Comparison of ENCODE assay signal across 8 cellular contexts in the genomic region with DNA sequence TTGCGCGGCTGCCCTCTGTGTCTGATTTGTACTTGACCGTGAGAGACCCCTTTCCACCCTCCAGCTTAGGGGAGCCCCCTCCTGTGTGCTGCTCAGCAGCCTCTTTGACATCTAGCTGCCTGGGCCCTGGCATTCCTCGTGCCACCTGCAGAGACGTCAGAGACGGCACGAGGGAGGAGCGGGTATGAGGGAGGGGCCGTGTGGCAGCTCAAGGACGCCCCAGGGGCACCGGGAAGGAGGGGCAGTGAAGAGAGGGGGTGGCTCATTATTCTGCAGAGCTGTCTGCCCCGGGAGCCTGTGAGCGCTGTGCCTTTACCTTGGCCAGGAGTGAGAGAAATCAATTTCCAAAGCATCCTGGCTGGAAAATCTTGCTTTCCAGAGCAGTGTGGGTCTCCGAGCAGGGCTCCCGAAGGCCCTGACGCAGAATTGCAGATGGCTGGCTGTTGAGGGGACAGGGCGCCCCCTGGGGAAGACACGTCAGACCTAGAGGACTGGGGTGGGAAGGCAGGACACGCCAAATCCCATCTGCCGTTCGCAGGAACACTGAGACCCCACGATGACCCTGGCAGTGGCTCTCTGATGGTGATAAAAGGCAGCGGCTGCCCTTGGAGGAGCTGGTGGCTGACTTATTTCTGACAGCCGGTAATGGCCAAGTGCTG.
A peak's percentile ranks its signal among the peaks of the same experiment; 100 is the strongest.
DNase-seq lines count a peak whose midpoint lies in the region; ATAC-seq and TF ChIP-seq lines count a peak whose summit lies in the region.
"Not testable (repeated sequence)": the region's sequence is repeated elsewhere in the genome, so short reads cannot be mapped to it uniquely, and the experiment has no call there.

No MANE protein-coding gene starts in this region.

- H4K20me1 ChIP-seq in GM23338 (replicated peaks; ENCODE audit: insufficient read depth) = not testable (repeated sequence)

- not testable (repeated sequence) for H2AFZ ChIP-seq in GM23338

- not testable (repeated sequence) for H3K4me3 Mint-ChIP-seq in GM23338, WTC11

- H3K4me1 Mint-ChIP-seq in GM23338, WTC11: not testable (repeated sequence)

- H3K36me3 Mint-ChIP-seq in GM23338 (ENCODE audit: low read depth); WTC11: not testable (repeated sequence)

- H3K4me1 ChIP-seq in GM23338 (ENCODE audit: insufficient read depth); body of pancreas; heart right ventricle; left lung; lower lobe of right lung; upper lobe of right lung: not testable (repeated sequence)

- not testable (repeated sequence) for H3K9me3 Mint-ChIP-seq in GM23338, WTC11

- no CpG with 5 or more reads among the region's 24 CpGs for WGBS in body of pancreas, 2 donors
- WGBS in heart right ventricle, 2 donors = no CpG with 5 or more reads among the region's 24 CpGs

- not testable (repeated sequence) for H3K27me3 ChIP-seq in GM23338 (ENCODE audit: insufficient read depth); body of pancreas; heart right ventricle; left lung; lower lobe of right lung (ENCODE audit: low read depth); upper lobe of right lung

- not testable (repeated sequence) for H3K27me3 Mint-ChIP-seq in GM23338 (ENCODE audit: insufficient read depth, low read depth, poor library complexity); WTC11 (ENCODE audit: low read depth)

- POLR2A ChIA-PET in WTC11 (lab: Charles Lee) = not testable (repeated sequence)

- not testable (repeated sequence) for H3K4me3 ChIP-seq in GM23338, body of pancreas, heart right ventricle, left lung, lower lobe of right lung, upper lobe of right lung

- H3K9me3 ChIP-seq in body of pancreas, heart right ventricle, left lung, lower lobe of right lung, upper lobe of right lung: not testable (repeated sequence)

- H3K27ac Mint-ChIP-seq in GM23338, WTC11: not testable (repeated sequence)

- CTCF ChIA-PET in WTC11 (lab: Charles Lee) = not testable (repeated sequence)

- not testable (repeated sequence) for H3K27ac ChIP-seq in GM23338 (ENCODE audit: low read depth); body of pancreas; heart right ventricle; left lung; lower lobe of right lung; upper lobe of right lung

- H3K4me2 ChIP-seq in GM23338 = not testable (repeated sequence)

- H3F3A ChIP-seq in GM23338 (replicated peaks; ENCODE audit: low read depth) = not testable (repeated sequence)

- peak; percentile 56 for ATAC-seq in GM23338
- ATAC-seq in WTC11 = peak; percentile 42
- peak; percentile 63 for ATAC-seq in body of pancreas
- peak; percentile 25 for ATAC-seq in Right ventricle myocardium superior (ENCODE audit: poor library complexity)
- ATAC-seq in heart right ventricle = peak in 5 of 8 donors; percentile 6 to 36 (median 11)
- ATAC-seq in left lung = peak; percentile 37
- peak; percentile 31 to 50 for ATAC-seq in lower lobe of right lung
- peak; percentile 35 for ATAC-seq in upper lobe of right lung

- not testable (repeated sequence) for TF ChIP-seq POLR2A in body of pancreas (IDR thresholded peaks at IDR 0.05)

- H3K36me3 ChIP-seq in GM23338 (ENCODE audit: insufficient read depth); body of pancreas (replicated peaks in 1 of 2; ENCODE audit: insufficient read depth in 1 of 2, low read depth in 2 of 2); heart right ventricle; left lung; lower lobe of right lung; upper lobe of right lung: not testable (repeated sequence)

- intact Hi-C loops in body of pancreas (cut with DNase I); Right ventricle myocardium superior (cut with DNase I); heart right ventricle (cut with DNase I); left lung (cut with DNase I); lower lobe of right lung (cut with DNase I); upper lobe of right lung (cut with DNase I): not testable (repeated sequence)

- DNase-seq in GM23338 (ENCODE audit: low spot score); WTC11 (ENCODE audit: low spot score); body of pancreas; Right ventricle myocardium superior; heart right ventricle; left lung; lower lobe of right lung; upper lobe of right lung: not testable (repeated sequence)

- H3K79me2 ChIP-seq in GM23338 (replicated peaks; ENCODE audit: insufficient read depth) = not testable (repeated sequence)

- TF ChIP-seq CTCF in GM23338 (conservative IDR thresholded peaks at IDR 0.05; ENCODE audit: low read depth in 2 of 2); WTC11 (IDR thresholded peaks at IDR 0.05); body of pancreas (IDR thresholded peaks at IDR 0.05); heart right ventricle (IDR thresholded peaks at IDR 0.05); left lung (IDR thresholded peaks at IDR 0.05); lower lobe of right lung (IDR thresholded peaks at IDR 0.05); upper lobe of right lung (IDR thresholded peaks at IDR 0.05): not testable (repeated sequence)

- not testable (repeated sequence) for H3K9me2 ChIP-seq in GM23338 (ENCODE audit: insufficient read depth)

Comparison
In these comparisons a context has a peak if more than half of its experiments do, and no peak if none do; other contexts are left out.
1. ATAC-seq: peak in every context shown above with its lines; median percentile 63 in body of pancreas; 56 in GM23338; 42 in WTC11; 40 in lower lobe of right lung; 37 in left lung; 35 in upper lobe of right lung; 25 in Right ventricle myocardium superior; 11 in heart right ventricle.